ENCODE assay signal across 38 cellular contexts in the genomic region with DNA sequence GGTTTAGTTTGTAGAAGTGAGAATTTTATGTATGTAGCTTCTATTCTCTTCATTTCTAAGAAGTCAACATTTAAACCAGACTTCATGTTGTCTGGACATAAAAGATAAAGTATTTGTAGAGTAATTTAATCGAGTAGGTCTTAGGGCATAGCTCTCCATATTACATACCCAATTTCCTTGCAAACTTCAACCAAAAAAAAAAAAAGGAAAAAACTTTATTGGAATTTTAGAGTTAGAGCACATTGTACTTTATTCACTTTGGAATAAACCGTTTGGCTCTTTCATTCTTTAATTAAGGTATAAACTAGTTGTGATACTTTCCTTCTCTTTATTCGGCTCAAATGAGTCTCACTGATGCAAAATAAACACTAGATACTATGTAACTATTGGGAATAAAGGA. TPM values are rescaled to one million over a fixed set of nuclear protein-coding genes. Genes with fewer than 3 reads are reported as not detected.
"Had no signal": no experiment of that assay in that cellular context is flagged by ENCODE, and none has a peak within 500 bp of the region (broad histone marks: within the 10 kb centered on the region; RNA-seq: fewer than 3 reads in every experiment).

No MANE protein-coding gene starts in this region.

- H3K4me3 ChIP-seq: MG63 had no signal

- DNase-seq: Karpas-422, Kasumi-1, MG63, MM.1S, MV-4-11, NCI-H1048, NCI-H1092, NCI-H1092 treated with DMSO at 0.1 percent for 48 hours, NCI-H1105, NCI-H1105 treated with DMSO at 0.1 percent for 48 hours, NCI-H1417, NCI-H1417 treated with DMSO at 0.1 percent for 48 hours, NCI-H1436, NCI-H1436 treated with DMSO at 0.1 percent for 48 hours, NCI-H146, NCI-H1694, NCI-H1694 treated with DMSO at 0.1 percent for 48 hours, NCI-H187, NCI-H187 treated with DMSO at 0.1 percent for 48 hours, NCI-H1930, NCI-H2029, NCI-H2029 treated with DMSO at 0.1 percent for 48 hours, NCI-H2081, NCI-H2081 treated with DMSO at 0.1 percent for 48 hours, NCI-H2107, NCI-H2171, NCI-H2171 treated with DMSO at 0.1 percent for 48 hours, NCI-H2227 treated with DMSO at 0.1 percent for 48 hours, NCI-H226, NCI-H345, NCI-H446, NCI-H446 treated with DMSO at 0.1 percent for 48 hours, NCI-H510A, NCI-H510A treated with DMSO at 0.1 percent for 48 hours had no signal

- H3K27me3 ChIP-seq: MG63 had no signal

- H3K9me3 ChIP-seq: MG63 had no signal

RNA-seq across cellular contexts. Expression of a gene that starts 36.0 kb away (rescaled TPM):
- total RNA-seq: M059J had no signal

RNA-seq across cellular contexts. Expression of a gene that starts 48.9 kb away (rescaled TPM):
- total RNA-seq: LHCN-M2, M059J, MCF 10A, NCI-H460 had no signal
